8 cellular contexts compared by ENCODE assay signal in genomic region chr2:32627901-32628645, GRCh38. TPM values are rescaled to one million over a fixed set of nuclear protein-coding genes. Genes with fewer than 3 reads are reported as not detected.
DNase-seq lines count a peak whose midpoint lies in the region; ATAC-seq and TF ChIP-seq lines count a peak whose summit lies in the region.

Gene TTC27, plus strand, starts transcription at chr2:32628050. Its CDS starts 243 bp downstream, at chr2:32628293.

- H3K9me3 ChIP-seq in osteoblast (ENCODE audit: low read depth, low read length) = no peaks in the 10 kb centered on the region
- H3K9me3 ChIP-seq in thymus (ENCODE audit: control insufficient read depth) = no peaks in the 10 kb centered on the region

- peak within 1 kb of the TSS; percentile 100 for H3K4me2 ChIP-seq in osteoblast (ENCODE audit: insufficient read depth, low read length)

- peak within 1 kb of the TSS; percentile 86 for H3K27ac ChIP-seq in osteoblast (ENCODE audit: low read depth, low read length)
- H3K27ac ChIP-seq in thymus (ENCODE audit: low read depth) = peak within 1 kb of the TSS; percentile 77

- H3K27ac Mint-ChIP-seq in activated naive CD4-positive, alpha-beta T cell treated with anti-CD3 and anti-CD28 coated beads, Interleukin-2, amount 50 U/mL, for 72 hours = peak within 1 kb of the TSS; percentile 86 to 96
- peak within 1 kb of the TSS; percentile 70 for H3K27ac Mint-ChIP-seq in glutamatergic neuron (ENCODE audit: unreplicated experiment)

- H3K4me1 Mint-ChIP-seq in glutamatergic neuron (ENCODE audit: low read depth, unreplicated experiment) = no peaks in the 10 kb centered on the region

- H2AFZ ChIP-seq in osteoblast (ENCODE audit: low read length) = peak within 1 kb of the TSS; percentile 96

- H3K4me3 ChIP-seq in GM08714 (ENCODE audit: low read length) = peak within 1 kb of the TSS; percentile 65
- H3K4me3 ChIP-seq in osteoblast (ENCODE audit: insufficient read depth, low read length) = peak within 1 kb of the TSS; percentile 96
- peak within 1 kb of the TSS; percentile 90 for H3K4me3 ChIP-seq in thymus (ENCODE audit: low read length)

- H3K27me3 Mint-ChIP-seq in glutamatergic neuron (ENCODE audit: unreplicated experiment) = peaks cover 8% of the 10 kb centered on the region

- ATAC-seq in HG02610 (IDR thresholded peaks at IDR 0.05; ENCODE audit: unreplicated experiment) = peak; percentile 100
- ATAC-seq in activated naive CD4-positive, alpha-beta T cell treated with anti-CD3 and anti-CD28 coated beads, Interleukin-2, amount 50 U/mL, for 72 hours = peak; percentile 99

- H3K4me3 Mint-ChIP-seq in glutamatergic neuron (ENCODE audit: unreplicated experiment) = peak within 1 kb of the TSS; percentile 98

- H3K9me3 Mint-ChIP-seq in activated naive CD4-positive, alpha-beta T cell treated with anti-CD3 and anti-CD28 coated beads, Interleukin-2, amount 50 U/mL, for 72 hours = no peaks in the 10 kb centered on the region
- H3K9me3 Mint-ChIP-seq in glutamatergic neuron (ENCODE audit: unreplicated experiment) = no peaks in the 10 kb centered on the region

- WGBS in thymus = under 1% methylated on average over 36 of the region's 36 CpGs

- no peaks in the 10 kb centered on the region for H4K20me1 ChIP-seq in osteoblast (ENCODE audit: insufficient read depth, low read length)

- H3K27me3 ChIP-seq in osteoblast (ENCODE audit: insufficient read depth, low read length) = no peaks in the 10 kb centered on the region
- H3K27me3 ChIP-seq in thymus (ENCODE audit: control insufficient read depth, insufficient read depth) = no peaks in the 10 kb centered on the region

- peaks cover 15% of the 10 kb centered on the region for H3K79me2 ChIP-seq in osteoblast (ENCODE audit: insufficient read depth, low read length)

- peak; percentile 8 for TF ChIP-seq CTCF in glutamatergic neuron (IDR thresholded peaks at IDR 0.05; ENCODE audit: partially characterized antibody, unreplicated experiment)
- TF ChIP-seq CTCF in osteoblast (IDR thresholded peaks at IDR 0.05; ENCODE audit: extremely low read depth, low read depth, low read length) = no peak

- H3K4me1 ChIP-seq in osteoblast (ENCODE audit: insufficient read depth, low read length) = peaks cover 4% of the 10 kb centered on the region
- peaks cover 4% of the 10 kb centered on the region for H3K4me1 ChIP-seq in thymus (ENCODE audit: control insufficient read depth, insufficient read depth, low read length)

- H3K36me3 ChIP-seq in osteoblast (ENCODE audit: insufficient read depth, low read length) = peaks cover 14% of the 10 kb centered on the region
- H3K36me3 ChIP-seq in thymus (ENCODE audit: control insufficient read depth, insufficient read depth) = no peaks in the 10 kb centered on the region

- DNase-seq in NCI-H1092 treated with DMSO at 0.1 percent for 48 hours (lab: John Stamatoyannopoulos, UW) (peak; percentile 74), SKM-1 (lab: John Stamatoyannopoulos, UW; ENCODE audit: unreplicated experiment) (peak; percentile 94), glutamatergic neuron (peak; percentile 92), osteoblast (ENCODE audit: insufficient read length, low spot score, missing footprints) (peak; percentile 97)
- DNase-seq in activated naive CD4-positive, alpha-beta T cell treated with anti-CD3 and anti-CD28 coated beads, Interleukin-2, amount 50 U/mL, for 72 hours (ENCODE audit: low spot score in 2 of 2) = peak; percentile 92 to 97

- H3K36me3 Mint-ChIP-seq in activated naive CD4-positive, alpha-beta T cell treated with anti-CD3 and anti-CD28 coated beads, Interleukin-2, amount 50 U/mL, for 72 hours = peaks cover 5 to 22% of the 10 kb centered on the region in 2 donors
- H3K36me3 Mint-ChIP-seq in glutamatergic neuron (ENCODE audit: unreplicated experiment) = no peaks in the 10 kb centered on the region

RNA-seq across cellular contexts. Expression of gene TTC27, which starts in this region (rescaled TPM):
- total RNA-seq in activated naive CD4-positive, alpha-beta T cell treated with anti-CD3 and anti-CD28 coated beads, Interleukin-2, amount 50 U/mL, for 72 hours = 10 to 100 TPM; 22.2 to 31.3 TPM
- total RNA-seq in glutamatergic neuron (ENCODE audit: unreplicated experiment) = 8.3 TPM
- 24.8 and 25.3 TPM in 2 replicates for total RNA-seq in osteoblast
- polyA plus RNA-seq in thymus = 10.9 TPM

Comparison
In these comparisons a context has a peak if more than half of its experiments do, and no peak if none do; other contexts are left out.
1. Peak in every context shown above with its lines: DNase-seq, ATAC-seq, H3K4me3 ChIP-seq and H3K27ac ChIP-seq.